ENCODE assay signal across 31 cellular contexts in the genomic region with DNA sequence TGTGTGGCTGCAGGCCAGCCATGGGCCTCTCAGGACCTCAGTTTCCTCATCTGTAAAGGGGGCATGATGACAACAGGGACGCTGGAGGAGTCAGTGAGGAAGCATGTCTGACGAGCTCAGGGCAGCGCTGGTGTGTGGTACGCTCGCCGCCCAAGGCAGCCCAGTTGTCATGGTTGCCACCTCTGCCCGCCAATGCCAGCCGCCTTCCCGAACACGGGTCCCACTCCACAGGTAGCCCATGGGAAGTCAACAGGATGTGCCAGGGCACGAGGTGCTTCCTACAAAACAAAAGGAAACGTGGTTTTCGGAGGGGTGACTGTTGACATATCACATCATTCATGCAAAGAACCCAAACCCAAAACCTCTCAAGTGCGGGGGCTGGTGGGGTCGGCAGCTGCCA.
"Had no signal": no experiment of that assay in that cellular context is flagged by ENCODE, and none has a peak within 500 bp of the region (broad histone marks: within the 10 kb centered on the region; RNA-seq: fewer than 3 reads in every experiment).

No MANE protein-coding gene starts in this region.

- H3K9me3 ChIP-seq: adrenal gland, body of pancreas, esophagus squamous epithelium, gastroesophageal sphincter, heart right ventricle had no signal

- DNase-seq: activated CD4-positive, alpha-beta memory T cell treated with anti-CD3 and anti-CD28 coated beads, Interleukin-2, amount 10 ng/mL, durations not matched to agents 7 days and 5 days; activated CD4-positive, alpha-beta T cell treated with anti-CD3 and anti-CD28 coated beads for 1 hour; activated CD4-positive, alpha-beta T cell treated with anti-CD3 and anti-CD28 coated beads for 4 hours; activated CD4-positive, alpha-beta T cell treated with anti-CD3 and anti-CD28 coated beads, Interleukin-2, amount 10 ng/mL, durations not matched to agents 7 days and 5 days; activated CD4-positive, alpha-beta T cell treated with anti-CD3 and anti-CD28 coated beads, Interleukin-2, amount 50 U/mL, for 4 hours; activated CD8-positive, alpha-beta memory T cell treated with anti-CD3 and anti-CD28 coated beads for 24 hours; activated effector memory CD4-positive, alpha-beta T cell treated with anti-CD3 and anti-CD28 coated beads, Interleukin-2, amount 50 U/mL, for 16 hours; activated naive CD4-positive, alpha-beta T cell treated with anti-CD3 and anti-CD28 coated beads for 36 hours; activated naive CD8-positive, alpha-beta T cell treated with anti-CD3 and anti-CD28 coated beads for 36 hours; activated naive CD8-positive, alpha-beta T cell treated with anti-CD3 and anti-CD28 coated beads, Interleukin-2, amount 50 U/mL, for 24 hours; activated T-cell treated with anti-CD3 and anti-CD28 coated beads, Interleukin-2, amount 50 U/mL, for 4 hours; adrenal gland; amygdala; aorta; body of pancreas; caudate nucleus; effector CD4-positive, alpha-beta T cell; effector memory CD8-positive, alpha-beta T cell; esophagus squamous epithelium; foreskin melanocyte; heart right ventricle; T-helper 2 cell had no signal

- FAIRE-seq: colon, TTC549 had no signal

- H3K27ac Mint-ChIP-seq: activated CD4-positive, alpha-beta memory T cell treated with anti-CD3 and anti-CD28 coated beads, Interleukin-2, amount 10 ng/mL, durations not matched to agents 7 days and 5 days; activated CD4-positive, alpha-beta T cell treated with anti-CD3 and anti-CD28 coated beads, Interleukin-2, amount 10 ng/mL, durations not matched to agents 7 days and 5 days; activated naive CD4-positive, alpha-beta T cell treated with anti-CD3 and anti-CD28 coated beads for 36 hours; activated naive CD4-positive, alpha-beta T cell treated with anti-CD3 and anti-CD28 coated beads, Interleukin-2, amount 50 U/mL, for 24 hours; activated naive CD8-positive, alpha-beta T cell treated with anti-CD3 and anti-CD28 coated beads for 36 hours; activated naive CD8-positive, alpha-beta T cell treated with anti-CD3 and anti-CD28 coated beads, Interleukin-2, amount 50 U/mL, for 24 hours; activated T-helper 2 cell treated with anti-CD3 and anti-CD28 coated beads, Interferon-gamma antibody, Interleukin-2, Interleukin-4, amounts not matched to agents 10 μg/mL and 5 μg/mL and 100 μg/mL, durations not matched to agents 14 hours and 24 hours and 36 hours; WTC11 had no signal

- H3K27ac ChIP-seq: adrenal gland, body of pancreas, epithelial cell of prostate, esophagus squamous epithelium, gastroesophageal sphincter, heart right ventricle, VCaP had no signal

- H3K4me3 ChIP-seq: adrenal gland, body of pancreas, esophagus squamous epithelium, gastroesophageal sphincter, heart right ventricle had no signal

- H3K9me3 Mint-ChIP-seq: activated CD4-positive, alpha-beta memory T cell treated with anti-CD3 and anti-CD28 coated beads, Interleukin-2, amount 10 ng/mL, durations not matched to agents 7 days and 5 days; activated CD4-positive, alpha-beta T cell treated with anti-CD3 and anti-CD28 coated beads, Interleukin-2, amount 10 ng/mL, durations not matched to agents 7 days and 5 days; activated naive CD4-positive, alpha-beta T cell treated with anti-CD3 and anti-CD28 coated beads for 36 hours; activated naive CD4-positive, alpha-beta T cell treated with anti-CD3 and anti-CD28 coated beads, Interleukin-2, amount 50 U/mL, for 24 hours; activated naive CD8-positive, alpha-beta T cell treated with anti-CD3 and anti-CD28 coated beads for 36 hours; activated naive CD8-positive, alpha-beta T cell treated with anti-CD3 and anti-CD28 coated beads, Interleukin-2, amount 50 U/mL, for 24 hours; activated T-cell treated with anti-CD3 and anti-CD28 coated beads, Interleukin-2, amount 50 U/mL, for 4 hours; activated T-helper 2 cell treated with anti-CD3 and anti-CD28 coated beads, Interferon-gamma antibody, Interleukin-2, Interleukin-4, amounts not matched to agents 10 μg/mL and 5 μg/mL and 100 μg/mL, durations not matched to agents 14 hours and 24 hours and 36 hours; dendritic cell treated with granulocyte-macrophage colony-stimulating factor and Interleukin-4, amounts not matched to agents 40 ng/mL and 50 ng/mL, for 4 days; effector memory CD8-positive, alpha-beta T cell; WTC11 had no signal

- H3K27me3 ChIP-seq: adrenal gland, body of pancreas, esophagus squamous epithelium, gastroesophageal sphincter, heart right ventricle had no signal

- H3K4me1 ChIP-seq: adrenal gland, body of pancreas had no signal

- H3K27me3 Mint-ChIP-seq: activated CD4-positive, alpha-beta memory T cell treated with anti-CD3 and anti-CD28 coated beads, Interleukin-2, amount 10 ng/mL, durations not matched to agents 7 days and 5 days; activated CD4-positive, alpha-beta T cell treated with anti-CD3 and anti-CD28 coated beads, Interleukin-2, amount 10 ng/mL, durations not matched to agents 7 days and 5 days; activated naive CD4-positive, alpha-beta T cell treated with anti-CD3 and anti-CD28 coated beads, Interleukin-2, amount 50 U/mL, for 24 hours; activated naive CD8-positive, alpha-beta T cell treated with anti-CD3 and anti-CD28 coated beads for 36 hours; activated naive CD8-positive, alpha-beta T cell treated with anti-CD3 and anti-CD28 coated beads, Interleukin-2, amount 50 U/mL, for 24 hours; dendritic cell treated with granulocyte-macrophage colony-stimulating factor and Interleukin-4, amounts not matched to agents 40 ng/mL and 50 ng/mL, for 4 days; effector memory CD8-positive, alpha-beta T cell had no signal

- H3K4me1 Mint-ChIP-seq: activated naive CD4-positive, alpha-beta T cell treated with anti-CD3 and anti-CD28 coated beads, Interleukin-2, amount 50 U/mL, for 24 hours; activated naive CD8-positive, alpha-beta T cell treated with anti-CD3 and anti-CD28 coated beads for 36 hours; activated naive CD8-positive, alpha-beta T cell treated with anti-CD3 and anti-CD28 coated beads, Interleukin-2, amount 50 U/mL, for 24 hours had no signal

- H3K4me3 Mint-ChIP-seq: activated CD4-positive, alpha-beta memory T cell treated with anti-CD3 and anti-CD28 coated beads, Interleukin-2, amount 10 ng/mL, durations not matched to agents 7 days and 5 days; activated CD4-positive, alpha-beta T cell treated with anti-CD3 and anti-CD28 coated beads, Interleukin-2, amount 10 ng/mL, durations not matched to agents 7 days and 5 days; activated naive CD4-positive, alpha-beta T cell treated with anti-CD3 and anti-CD28 coated beads for 36 hours; activated naive CD4-positive, alpha-beta T cell treated with anti-CD3 and anti-CD28 coated beads, Interleukin-2, amount 50 U/mL, for 24 hours; activated naive CD8-positive, alpha-beta T cell treated with anti-CD3 and anti-CD28 coated beads for 36 hours; activated naive CD8-positive, alpha-beta T cell treated with anti-CD3 and anti-CD28 coated beads, Interleukin-2, amount 50 U/mL, for 24 hours; activated T-cell treated with anti-CD3 and anti-CD28 coated beads, Interleukin-2, amount 50 U/mL, for 4 hours; dendritic cell treated with granulocyte-macrophage colony-stimulating factor and Interleukin-4, amounts not matched to agents 40 ng/mL and 50 ng/mL, for 4 days; effector memory CD8-positive, alpha-beta T cell; WTC11 had no signal

- ATAC-seq: activated naive CD8-positive, alpha-beta T cell treated with anti-CD3 and anti-CD28 coated beads, Interleukin-2, amount 50 U/mL, for 24 hours; activated T-cell treated with anti-CD3 and anti-CD28 coated beads, Interleukin-2, amount 50 U/mL, for 4 hours; body of pancreas; effector memory CD8-positive, alpha-beta T cell; gastroesophageal sphincter; heart right ventricle; WTC11 had no signal

- H3K36me3 Mint-ChIP-seq: activated naive CD4-positive, alpha-beta T cell treated with anti-CD3 and anti-CD28 coated beads, Interleukin-2, amount 50 U/mL, for 24 hours; activated naive CD8-positive, alpha-beta T cell treated with anti-CD3 and anti-CD28 coated beads for 36 hours; WTC11 had no signal
